Comparison of ENCODE assay signal across 15 cellular contexts in the genomic region with DNA sequence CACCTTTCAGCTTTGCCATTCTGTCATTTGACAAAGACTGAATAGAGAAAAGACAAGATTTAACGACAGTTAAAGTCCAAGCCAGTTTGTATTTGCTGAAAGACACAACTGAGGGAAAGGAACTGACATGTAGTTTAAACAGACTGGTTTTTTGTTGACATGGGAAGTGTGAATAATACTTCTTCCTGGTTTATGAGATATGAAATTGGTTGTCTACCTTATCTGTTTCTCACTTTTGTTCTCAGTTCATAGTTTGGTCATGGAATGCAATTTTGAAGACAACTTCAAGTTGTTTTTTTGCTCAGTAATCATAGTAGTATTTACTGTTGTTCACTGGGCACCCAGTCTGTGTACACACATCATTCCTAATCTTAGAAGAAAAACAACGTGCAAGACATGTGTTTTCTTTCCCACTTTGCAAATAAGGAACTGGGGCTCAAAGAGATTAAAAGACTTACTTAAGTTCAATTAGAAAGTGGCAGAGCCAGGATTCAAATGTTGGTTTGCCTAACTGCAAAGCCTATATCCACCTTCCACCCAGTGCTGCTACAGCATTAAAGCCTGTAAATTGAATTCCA.
DNase-seq lines count a peak whose midpoint lies in the region; TF ChIP-seq lines count a peak whose summit lies in the region.
"Had no signal": no experiment of that assay in that cellular context is flagged by ENCODE, and none has a peak within 500 bp of the region (broad histone marks: within the 10 kb centered on the region; RNA-seq: fewer than 3 reads in every experiment).

No MANE protein-coding gene starts in this region.

- H3K9me3 ChIP-seq in breast epithelium (no peaks in the 10 kb centered on the region), colonic mucosa (no peaks in the 10 kb centered on the region), mucosa of rectum (ENCODE audit: control insufficient read depth in 2 of 2, low read length in 2 of 2) (no peaks in the 10 kb centered on the region), tibial artery (no peaks in the 10 kb centered on the region)

- BruUV-seq in MCF 10A (replicated peaks; lab: Mats Ljungman, UMichigan) = no TSS peak

- DNase-seq in breast epithelium (ENCODE audit: low spot score in 2 of 2) (no peak), MCF 10A (ENCODE audit: unreplicated experiment) (no peak), colonic mucosa (no peak), tibial artery (no peak), NCI-H510A treated with DMSO at 0.1 percent for 48 hours (lab: John Stamatoyannopoulos, UW) (no peak), NCI-H146 treated with DMSO at 0.1 percent for 48 hours (lab: John Stamatoyannopoulos, UW; ENCODE audit: unreplicated experiment) (no peak)
- DNase-seq in activated CD4-positive, CD25-positive, alpha-beta regulatory T cell treated with anti-CD3 and anti-CD28 coated beads, Interleukin-2, amount 50 U/mL, for 72 hours = no peak
- DNase-seq: activated CD8-positive, alpha-beta T cell treated with anti-CD3 and anti-CD28 coated beads for 36 hours; activated effector memory CD4-positive, alpha-beta T cell treated with Interleukin-2 at 50 U/mL for 16 hours; anterior cingulate cortex; erythroblast; kidney; NCI-H187 had no signal

- POLR2A ChIA-PET in MCF 10A (lab: Yijun Ruan, JAX) = no interaction called here

- H3K27me3 Mint-ChIP-seq in MCF 10A (ENCODE audit: insufficient read depth, unreplicated experiment) = no peaks in the 10 kb centered on the region
- H3K27me3 Mint-ChIP-seq: activated CD8-positive, alpha-beta T cell treated with anti-CD3 and anti-CD28 coated beads for 36 hours had no signal

- intact Hi-C loops in breast epithelium (cut with DNase I; ENCODE audit: low total_unique reads) (no loop called here), MCF 10A (cut with micrococcal nuclease) (no loop called here), colonic mucosa (cut with DNase I) (no loop called here), tibial artery (cut with DNase I; ENCODE audit: low total_unique reads) (no loop called here)

- peak overlapping the region in 1 of 2 donors; percentile 46 for H3K9ac ChIP-seq in colonic mucosa (ENCODE audit: low read depth in 2 of 2, low read length in 2 of 2)
- H3K9ac ChIP-seq in mucosa of rectum (ENCODE audit: low read depth in 1 of 2, low read length in 2 of 2) = no peak overlapping the region

- no peaks in the 10 kb centered on the region for H3K36me3 Mint-ChIP-seq in MCF 10A (ENCODE audit: insufficient read depth, unreplicated experiment)

- CTCF ChIA-PET in MCF 10A (lab: Yijun Ruan, JAX) = interaction anchor here (1.0 kb wide), 1 partner anchor 10 kb away, joined by 3 read pairs; no protein-coding TSS in a partner anchor

- no peaks in the 10 kb centered on the region for H3K9me3 Mint-ChIP-seq in MCF 10A (ENCODE audit: unreplicated experiment)

- H3K36me3 ChIP-seq in breast epithelium (no peaks in the 10 kb centered on the region), colonic mucosa (no peaks in the 10 kb centered on the region), mucosa of rectum (ENCODE audit: control insufficient read depth in 2 of 2, insufficient read depth in 2 of 2, low read length in 2 of 2) (peaks cover 0 to 3% of the 10 kb centered on the region in 2 donors), tibial artery (peaks cover 6 to 11% (median 8%) of the 10 kb centered on the region in 3 donors)

- no peaks in the 10 kb centered on the region for H3K27me3 ChIP-seq in breast epithelium
- H3K27me3 ChIP-seq in colonic mucosa = no peaks in the 10 kb centered on the region
- H3K27me3 ChIP-seq in mucosa of rectum (ENCODE audit: control insufficient read depth in 2 of 2, insufficient read depth in 2 of 2, low read length in 2 of 2) = no peaks in the 10 kb centered on the region
- no peaks in the 10 kb centered on the region for H3K27me3 ChIP-seq in tibial artery

- H3K4me1 Mint-ChIP-seq in MCF 10A (ENCODE audit: insufficient read depth, unreplicated experiment) = peaks cover 8% of the 10 kb centered on the region

- no peak for TF ChIP-seq CTCF in breast epithelium (IDR thresholded peaks at IDR 0.05)
- no peak for TF ChIP-seq CTCF in MCF 10A (IDR thresholded peaks at IDR 0.05; ENCODE audit: unreplicated experiment)
- no peak for TF ChIP-seq CTCF in colonic mucosa (IDR thresholded peaks at IDR 0.05)
- TF ChIP-seq CTCF in tibial artery (IDR thresholded peaks at IDR 0.05) = no peak

- H3K4me1 ChIP-seq in breast epithelium (no peaks in the 10 kb centered on the region), colonic mucosa (peaks cover 18% of the 10 kb centered on the region), mucosa of rectum (ENCODE audit: control insufficient read depth in 2 of 2, insufficient read depth in 2 of 2, low read length in 2 of 2) (peaks cover 15 to 50% of the 10 kb centered on the region in 2 donors), tibial artery (peaks cover 0 to 98% (median 56%) of the 10 kb centered on the region in 4 donors)

- H3K4me3 Mint-ChIP-seq in MCF 10A (ENCODE audit: unreplicated experiment) = no peak overlapping the region
- H3K4me3 Mint-ChIP-seq: activated CD8-positive, alpha-beta T cell treated with anti-CD3 and anti-CD28 coated beads for 36 hours had no signal

- no peak overlapping the region for H3K27ac Mint-ChIP-seq in MCF 10A (ENCODE audit: low read depth, unreplicated experiment)
- H3K27ac Mint-ChIP-seq: activated CD8-positive, alpha-beta T cell treated with anti-CD3 and anti-CD28 coated beads for 36 hours had no signal

- H3K27ac ChIP-seq in breast epithelium (peak overlapping the region; percentile 6 to 35), colonic mucosa (peak overlapping the region; percentile 51), mucosa of rectum (ENCODE audit: low read depth in 2 of 2, low read length in 2 of 2) (peak overlapping the region; percentile 61 to 63), tibial artery (peak overlapping the region; percentile 90 to 96)
- H3K27ac ChIP-seq: skin epidermis had no signal

- H3K4me3 ChIP-seq in breast epithelium (no peak overlapping the region), colonic mucosa (no peak overlapping the region), mucosa of rectum (ENCODE audit: low read length in 2 of 2) (peak overlapping the region in 1 of 2 donors; percentile 6), tibial artery (no peak overlapping the region)
- H3K4me3 ChIP-seq: skin epidermis had no signal

- TF ChIP-seq POLR2A in breast epithelium (IDR thresholded peaks at IDR 0.05) = no peak

Comparison
In these comparisons a context has a peak if more than half of its experiments do, and no peak if none do; other contexts are left out.
1. H3K27ac ChIP-seq: peak in every context shown above with its lines; median percentile 93 in tibial artery; 62 in mucosa of rectum; 51 in colonic mucosa; 20 in breast epithelium.